In genomic region chr22:30979932-30980331, GRCh38 we compare ENCODE assay signal across 18 cellular contexts.
"Had no signal": no experiment of that assay in that cellular context is flagged by ENCODE, and none has a peak within 500 bp of the region (broad histone marks: within the 10 kb centered on the region; RNA-seq: fewer than 3 reads in every experiment).

No MANE protein-coding gene starts in this region.

- FAIRE-seq: small intestine had no signal

- ATAC-seq: activated CD4-positive, alpha-beta T cell treated with anti-CD3 and anti-CD28 coated beads for 36 hours; upper lobe of right lung had no signal

- DNase-seq: activated CD4-positive, alpha-beta memory T cell treated with anti-CD3 and anti-CD28 coated beads for 36 hours; activated CD4-positive, alpha-beta T cell treated with anti-CD3 and anti-CD28 coated beads for 36 hours; activated gamma-delta T cell treated with Interleukin-2 at 50 U/mL for 16 hours; activated naive CD8-positive, alpha-beta T cell treated with anti-CD3 and anti-CD28 coated beads, Interleukin-2, amount 10 ng/mL, durations not matched to agents 7 days and 5 days; activated T-cell treated with anti-CD3 and anti-CD28 coated beads, Interleukin-2, amount 50 U/mL, for 48 hours; anterior cingulate cortex; cerebellar nuclear complex; effector memory CD4-positive, alpha-beta T cell; foreskin melanocyte; head of caudate nucleus; occipital lobe; small intestine; stimulated activated CD4-positive, alpha-beta T cell treated with anti-CD3 and anti-CD28 coated beads, Interleukin-4, amount 100 ng/mL, for 24 hours; stomach; SW 1271; T-helper 9 cell; testis; upper lobe of right lung had no signal
